22 cellular contexts compared by ENCODE assay signal in the genomic region with DNA sequence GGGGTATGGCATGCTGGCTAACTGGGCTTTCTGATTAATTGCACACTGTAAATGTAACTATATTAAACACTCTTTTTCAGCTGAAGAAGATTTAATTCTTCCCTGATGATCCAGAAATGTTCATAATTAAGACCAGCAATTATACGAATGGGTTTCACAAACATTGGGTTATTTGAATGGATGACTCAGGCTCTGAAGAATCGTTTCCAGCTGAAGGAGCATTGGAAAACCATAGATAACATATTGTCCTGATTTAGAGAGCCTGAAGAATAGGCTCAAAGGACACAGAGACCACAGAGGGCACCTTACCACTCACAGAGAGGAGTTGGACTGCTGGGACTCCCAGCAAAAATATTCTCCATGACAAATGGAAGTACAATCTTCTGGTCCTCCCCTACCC.
"Had no signal": no experiment of that assay in that cellular context is flagged by ENCODE, and none has a peak within 500 bp of the region (broad histone marks: within the 10 kb centered on the region; RNA-seq: fewer than 3 reads in every experiment).

No MANE protein-coding gene starts in this region.

- H3K36me3 ChIP-seq: esophagus muscularis mucosa, lower lobe of right lung, ovary, sigmoid colon, stomach, thyroid gland, vagina had no signal

- H3K9me3 ChIP-seq: ovary, thyroid gland had no signal

- ATAC-seq: left ventricle myocardium superior; lower lobe of right lung; naive thymus-derived CD8-positive, alpha-beta T cell; psoas muscle; stimulated activated effector memory CD8-positive, alpha-beta T cell treated with anti-CD3 and anti-CD28 coated beads, Interleukin-12 subunit alpha, Interleukin-12 subunit beta, amount 100 ng/mL, for 72 hours had no signal

- H3K27ac Mint-ChIP-seq: nephron progenitor cell; stimulated activated effector memory CD8-positive, alpha-beta T cell treated with anti-CD3 and anti-CD28 coated beads, Interleukin-12 subunit alpha, Interleukin-12 subunit beta, amount 100 ng/mL, for 72 hours had no signal

- H3K4me3 ChIP-seq: coronary artery, esophagus muscularis mucosa, lower lobe of right lung, ovary, psoas muscle, sigmoid colon, stomach, thyroid gland, vagina had no signal

- H3K36me3 Mint-ChIP-seq: stimulated activated effector memory CD8-positive, alpha-beta T cell treated with anti-CD3 and anti-CD28 coated beads, Interleukin-12 subunit alpha, Interleukin-12 subunit beta, amount 100 ng/mL, for 72 hours had no signal

- H3K4me3 Mint-ChIP-seq: naive thymus-derived CD8-positive, alpha-beta T cell; nephron progenitor cell; stimulated activated effector memory CD8-positive, alpha-beta T cell treated with anti-CD3 and anti-CD28 coated beads, Interleukin-12 subunit alpha, Interleukin-12 subunit beta, amount 100 ng/mL, for 72 hours had no signal

- DNase-seq: dermis blood vessel endothelial cell; effector memory CD4-positive, alpha-beta T cell; hypothalamus; left ventricle myocardium superior; lower lobe of right lung; naive thymus-derived CD8-positive, alpha-beta T cell; nephron progenitor cell; nucleus accumbens; ovary; posterior cingulate gyrus; psoas muscle; sigmoid colon; stimulated activated CD4-positive, alpha-beta T cell treated with anti-CD3 and anti-CD28 coated beads, Interleukin-2, amount 100 ng/mL, for 24 hours; stimulated activated CD4-positive, alpha-beta T cell treated with anti-CD3 and anti-CD28 coated beads, Interleukin-4, amount 100 ng/mL, for 24 hours; stimulated activated naive CD4-positive, alpha-beta T cell treated with Interleukin-2 at 50 U/mL for 16 hours; stomach; thyroid gland; trophoblast cell had no signal

- H3K4me1 ChIP-seq: lower lobe of right lung, psoas muscle, sigmoid colon, stomach, thyroid gland, vagina had no signal

- H3K4me1 Mint-ChIP-seq: naive thymus-derived CD8-positive, alpha-beta T cell; stimulated activated effector memory CD8-positive, alpha-beta T cell treated with anti-CD3 and anti-CD28 coated beads, Interleukin-12 subunit alpha, Interleukin-12 subunit beta, amount 100 ng/mL, for 72 hours had no signal

- H3K27me3 ChIP-seq: esophagus muscularis mucosa, ovary, sigmoid colon, stomach, thyroid gland, vagina had no signal
